In genomic region chr6:34159844-34160243, GRCh38 we compare ENCODE assay signal across 24 cellular contexts. TPM values are rescaled to one million over a fixed set of nuclear protein-coding genes. Genes with fewer than 3 reads are reported as not detected.
A peak's percentile ranks its signal among the peaks of the same experiment; 100 is the strongest.
DNase-seq lines count a peak whose midpoint lies in the region; ATAC-seq, FAIRE-seq and TF ChIP-seq lines count a peak whose summit lies in the region.
"Had no signal": no experiment of that assay in that cellular context is flagged by ENCODE, and none has a peak within 500 bp of the region (broad histone marks: within the 10 kb centered on the region; RNA-seq: fewer than 3 reads in every experiment).

No MANE protein-coding gene starts in this region.

- H3K27me3 ChIP-seq in K562 (ENCODE audit: control insufficient read depth in 2 of 2, insufficient read depth in 2 of 2, low read length in 2 of 2): peaks cover 12 to 37% of the 10 kb centered on the region in 2 experiments; a peak in 3 of 5 replicates
- H3K27me3 ChIP-seq: BE2C had no signal

- DNase-seq in DMS 273 (lab: John Stamatoyannopoulos, UW; ENCODE audit: unreplicated experiment): peak; percentile 22
- no peak for DNase-seq in DMS 273 treated with DMSO at 0.1 percent for 48 hours (lab: John Stamatoyannopoulos, UW)
- DNase-seq in K562 (ENCODE audit: extremely low read depth in 1 of 4, low spot score in 3 of 4): no peak
- peak; percentile 17 for DNase-seq in posterior vena cava (ENCODE audit: low spot score)
- no peak for DNase-seq in NK-92 (lab: John Stamatoyannopoulos, UW; ENCODE audit: unreplicated experiment)
- DNase-seq: AML-193; BE2C; Calu3; CD4-positive, alpha-beta T cell; CD8-positive, alpha-beta memory T cell; DMS79; EL; GDM1; GM23248; HCEC 1CT had no signal

- no peaks in the 10 kb centered on the region for H3K9me1 ChIP-seq in K562 (ENCODE audit: control insufficient read depth, insufficient read depth, low read length)

- no peak overlapping the region for H3K9ac ChIP-seq in K562 (ENCODE audit: insufficient read depth in 1 of 2, low read depth in 2 of 2, low read length in 2 of 2)
- H3K9ac ChIP-seq: BLaER1 treated with 17β-estradiol and CSF1 and Interleukin-3, amounts not matched to agents 10 nM and 100 nM; GM23248 had no signal

- ATAC-seq in K562: no peak
- no peak for ATAC-seq in HG03342 (IDR thresholded peaks at IDR 0.05; ENCODE audit: unreplicated experiment)
- ATAC-seq: GM12878 had no signal

- CTCF ChIA-PET in K562 (lab: Yijun Ruan, JAX; ENCODE audit: low intra/inter-chr PET ratio): interaction anchor here (0.7 kb wide), 1 partner anchor 37 kb away, joined by 3 read pairs; no protein-coding TSS in a partner anchor

- no peak for FAIRE-seq in K562 (lab: Jason Lieb, UNC)
- FAIRE-seq: A204.1, GM12878, GM19239, H1 had no signal

- H3K79me2 ChIP-seq in K562 (ENCODE audit: control insufficient read depth, insufficient read depth, low read length): no peaks in the 10 kb centered on the region

- POLR2A ChIA-PET in K562 (lab: Yijun Ruan, JAX): interaction anchor here (0.6 kb wide), 1 partner anchor 452 kb away, joined by 3 read pairs; no protein-coding TSS in a partner anchor

- no peak overlapping the region for H3K4me2 ChIP-seq in K562 (ENCODE audit: insufficient read depth, low read length)
- H3K4me2 ChIP-seq: BLaER1 treated with 17β-estradiol and CSF1 and Interleukin-3, amounts not matched to agents 10 nM and 100 nM had no signal

- intact Hi-C loops in K562 (cut with micrococcal nuclease): loop anchor here (10.0 kb wide), 3 partner anchors 185 to 985 kb away; partner anchors contain the start of gene TCP11
- intact Hi-C loops in posterior vena cava (cut with DNase I): loop anchor here (10.0 kb wide), 3 partner anchors 395 to 575 kb away; partner anchors contain the start of gene BAK1 (in 1 of the 2)

- H3K4me1 ChIP-seq in K562 (replicated peaks in 1 of 2; ENCODE audit: control insufficient read depth in 2 of 2, insufficient read depth in 2 of 2, low read length in 2 of 2): peaks cover 0 to 5% of the 10 kb centered on the region in 2 experiments; a peak in 2 of 5 replicates
- H3K4me1 ChIP-seq: BE2C had no signal

- H3K9me3 ChIP-seq in K562 (replicated peaks; ENCODE audit: control insufficient read depth, insufficient read depth, low read depth, low read length): peaks cover 4% of the 10 kb centered on the region
- H3K9me3 ChIP-seq: BE2C had no signal

- H3K36me3 ChIP-seq in K562 (ENCODE audit: control insufficient read depth, insufficient read depth, low read length): no peaks in the 10 kb centered on the region
- H3K36me3 ChIP-seq: BE2C; BLaER1 treated with 17β-estradiol and CSF1 and Interleukin-3, amounts not matched to agents 10 nM and 100 nM had no signal

- no peak for TF ChIP-seq POLR2A in K562 (conservative IDR thresholded peaks at IDR 0.05)

- in situ Hi-C loops in K562 (cut with MboI): loop anchor here (5.0 kb wide), 1 partner anchor 447 kb away; no protein-coding TSS in a partner anchor

- TF ChIP-seq RAD21 in K562 (CRISPR knock-in tag; conservative IDR thresholded peaks at IDR 0.05 in 1 of 2, IDR thresholded peaks at IDR 0.05 in 1 of 2): no peak

- H3K27ac ChIP-seq in K562 (ENCODE audit: extremely low read depth, low read depth, low read length): no peak overlapping the region
- H3K27ac ChIP-seq: 22Rv1; BLaER1 treated with 17β-estradiol and CSF1 and Interleukin-3, amounts not matched to agents 10 nM and 100 nM; GM23248 had no signal

- no peak for TF ChIP-seq CTCF in K562 (IDR thresholded peaks at IDR 0.05 in 2 of 3, conservative IDR thresholded peaks at IDR 0.05 in 1 of 3; ENCODE audit: insufficient read depth in 2 of 3, low read depth in 1 of 3, low read length in 3 of 3)

- no peaks in the 10 kb centered on the region; the same call in 1 of the 2 replicates for H4K20me1 ChIP-seq in K562 (replicated peaks; ENCODE audit: control insufficient read depth, insufficient read depth, low read length)

- no TSS peak for BruUV-seq in K562 (replicated peaks; lab: Mats Ljungman, UMichigan)

- no peak overlapping the region for H3K4me3 ChIP-seq in K562
- H3K4me3 ChIP-seq: BLaER1 treated with 17β-estradiol and CSF1 and Interleukin-3, amounts not matched to agents 10 nM and 100 nM; GM12878; GM23248 had no signal

- no peak for TF ChIP-seq EP300 in K562 (IDR thresholded peaks at IDR 0.05; ENCODE audit: low read length)

- H2AFZ ChIP-seq in K562 (ENCODE audit: low read depth, low read length): no peak overlapping the region
- H2AFZ ChIP-seq: GM23248 had no signal

TF ChIP-seq in K562, 482 proteins besides CTCF, POLR2A, EP300 and RAD21 (continues in another document):
- TF ChIP-seq CSDE1 (IDR thresholded peaks at IDR 0.05) (no peak), ZBTB11 (CRISPR knock-in tag; IDR thresholded peaks at IDR 0.05) (no peak), SNAPC5 (CRISPR knock-in tag; IDR thresholded peaks at IDR 0.05) (no peak), SIN3B (IDR thresholded peaks at IDR 0.05; ENCODE audit: low read depth) (no peak), RBM39 (optimal IDR thresholded peaks at IDR 0.05; ENCODE audit: low read depth, low read length) (no peak), HLTF (IDR thresholded peaks at IDR 0.05) (no peak), HDAC2 (IDR thresholded peaks at IDR 0.05) (no peak), KDM2B (CRISPR knock-in tag; IDR thresholded peaks at IDR 0.05) (no peak), ZMIZ1 (IDR thresholded peaks at IDR 0.05; ENCODE audit: low read depth in 2 of 2, low read length in 2 of 2) (no peak)

RNA-seq across cellular contexts. Expression of gene GRM4, which starts 14.0 kb away (rescaled TPM):
- total RNA-seq in K562 (2011; cell fraction: chromatin; rRNA removed; ENCODE audit: low replicate concordance): 0.09 TPM in 1 of 2 replicates, not detected in the other
- not detected in 2 replicates for total RNA-seq in K562 (2011; cell fraction: nucleolus; rRNA removed)
- not detected in 2 replicates for total RNA-seq in K562 (2011; cell fraction: nucleoplasm; rRNA removed)
- total RNA-seq in K562 (2014; rRNA removed) (0.18 TPM in 1 of 2 replicates, not detected in the other), K562 (2014; rRNA removed; fragmentation: Illumina TruSeq; extraction: Trizol) (not detected in 2 replicates), K562 (2015; rRNA removed; fragmentation: Illumina TruSeq; extraction: Trizol) (not detected in 2 replicates), K562 (2021) (not detected in 2 replicates), posterior vena cava (not detected)
- polyA plus RNA-seq in K562 (2011; rRNA removed) (not detected in 2 replicates), K562 (2014; fragmentation: Illumina TruSeq; extraction: Trizol) (not detected in 2 replicates), K562 (2014; fragmentation: Nextera tagmentation; extraction: Ambion mirVana) (not detected), K562 (2014; rRNA removed) (not detected in 2 replicates)
- polyA plus RNA-seq in K562 (2011; cell fraction: cytosol; rRNA removed): not detected in 2 replicates
- polyA plus RNA-seq in K562 (2011; cell fraction: nucleus; rRNA removed): 0.09 TPM in 1 of 2 replicates, not detected in the other
- polyA plus RNA-seq in K562 (2012): 0.04 TPM in 1 of 2 replicates, not detected in the other
- polyA minus RNA-seq in K562 (2011; rRNA and poly(A)+ RNA removed): not detected in 2 replicates
- polyA minus RNA-seq in K562 (2011; cell fraction: cytosol; rRNA and poly(A)+ RNA removed): not detected in 2 replicates
- polyA minus RNA-seq in K562 (2011; cell fraction: nucleus; rRNA and poly(A)+ RNA removed): 0.11 TPM in 1 of 2 replicates, not detected in the other
- total RNA-seq: Calu3; CD8-positive, alpha-beta memory T cell had no signal
- polyA plus RNA-seq: AG04450, CD14-positive monocyte had no signal

Comparison
In these comparisons a context has a peak if more than half of its experiments do, and no peak if none do; other contexts are left out.
1. DNase-seq: peak in DMS 273 (single experiment) and posterior vena cava (single experiment); none in DMS 273 treated with DMSO at 0.1 percent for 48 hours (single experiment), K562 (0 of 4) and NK-92 (single experiment).